In the genomic region with DNA sequence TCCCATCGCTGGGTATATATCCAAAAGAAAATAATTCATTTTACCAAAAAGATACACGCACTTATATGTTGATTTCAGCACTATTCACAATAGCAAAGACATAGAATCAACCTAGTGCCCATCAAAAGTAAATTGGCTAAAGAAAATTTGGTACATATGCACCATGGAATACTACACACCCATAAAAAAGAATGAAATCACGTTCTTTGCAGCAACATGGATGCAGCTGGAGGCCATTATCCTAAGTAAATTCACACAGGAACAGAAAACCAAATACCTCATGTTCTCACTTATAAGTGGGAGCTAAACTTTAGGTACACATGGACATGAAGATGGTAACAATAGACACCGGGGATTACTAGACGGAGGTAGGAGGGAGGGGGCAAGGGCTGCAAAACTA, we compare ENCODE assay signal across 35 cellular contexts.
"Had no signal": no experiment of that assay in that cellular context is flagged by ENCODE, and none has a peak within 500 bp of the region (broad histone marks: within the 10 kb centered on the region; RNA-seq: fewer than 3 reads in every experiment).

No MANE protein-coding gene starts in this region.

- H3K9me3 ChIP-seq: MG63 had no signal

- H3K27me3 ChIP-seq: MG63 had no signal

- H3K4me3 ChIP-seq: MG63 had no signal

- H3K36me3 ChIP-seq: MG63 had no signal

- DNase-seq: MG63, MM.1S, MV-4-11, NCI-H1048, NCI-H1092, NCI-H1092 treated with DMSO at 0.1 percent for 48 hours, NCI-H1105, NCI-H1105 treated with DMSO at 0.1 percent for 48 hours, NCI-H1417, NCI-H1417 treated with DMSO at 0.1 percent for 48 hours, NCI-H1436, NCI-H1436 treated with DMSO at 0.1 percent for 48 hours, NCI-H146, NCI-H1694, NCI-H1694 treated with DMSO at 0.1 percent for 48 hours, NCI-H187, NCI-H187 treated with DMSO at 0.1 percent for 48 hours, NCI-H1930, NCI-H2029, NCI-H2029 treated with DMSO at 0.1 percent for 48 hours, NCI-H2081, NCI-H2081 treated with DMSO at 0.1 percent for 48 hours, NCI-H2107, NCI-H2171, NCI-H2171 treated with DMSO at 0.1 percent for 48 hours, NCI-H2227 treated with DMSO at 0.1 percent for 48 hours, NCI-H226, NCI-H345, NCI-H446, NCI-H446 treated with DMSO at 0.1 percent for 48 hours, NCI-H510A, NCI-H510A treated with DMSO at 0.1 percent for 48 hours, NCI-H524, NCI-H524 treated with DMSO at 0.1 percent for 48 hours, NCI-H526 had no signal
